ENCODE assay signal across 8 cellular contexts in the genomic region with DNA sequence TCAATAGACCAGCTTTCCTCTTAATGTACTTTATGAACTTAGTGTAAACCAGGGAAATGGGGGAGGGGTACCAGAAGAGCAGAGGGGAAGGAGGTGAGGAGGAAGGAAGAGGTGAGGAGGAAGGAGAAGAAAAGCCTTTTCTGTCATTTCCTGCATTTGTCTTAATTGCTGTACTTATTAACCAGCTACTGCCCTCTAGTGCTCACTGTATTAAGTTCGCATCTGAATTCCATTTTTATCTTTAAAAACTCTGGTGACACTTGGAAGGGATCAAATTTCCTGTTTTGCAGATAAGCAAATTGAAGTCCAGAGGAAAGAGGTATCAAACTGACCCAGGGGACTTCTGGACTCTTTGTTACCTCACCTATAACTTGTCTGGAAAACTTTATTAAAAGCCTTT. TPM values are rescaled to one million over a fixed set of nuclear protein-coding genes. Genes with fewer than 3 reads are reported as not detected.
DNase-seq lines count a peak whose midpoint lies in the region; ATAC-seq and TF ChIP-seq lines count a peak whose summit lies in the region.

No MANE protein-coding gene starts in this region.

- H3K4me3 Mint-ChIP-seq in activated CD4-positive, alpha-beta T cell treated with anti-CD3 and anti-CD28 coated beads, Interleukin-2, amount 10 ng/mL, durations not matched to agents 24 days and 14 days, result no peak overlapping the region
- no peak overlapping the region for H3K4me3 Mint-ChIP-seq in endodermal cell

- intact Hi-C loops in activated CD4-positive, alpha-beta T cell treated with anti-CD3 and anti-CD28 coated beads, Interleukin-2, amount 10 ng/mL, durations not matched to agents 24 days and 14 days (cut with micrococcal nuclease), result loop anchor here (2.0 to 10.0 kb wide), 3 partner anchors 153 to 775 kb away; no protein-coding TSS in a partner anchor

- TF ChIP-seq CTCF in LNCAP (IDR thresholded peaks at IDR 0.05) (peak; percentile 73), endodermal cell (conservative IDR thresholded peaks at IDR 0.05) (peak; percentile 99)

- H3K4me1 Mint-ChIP-seq in activated CD4-positive, alpha-beta T cell treated with anti-CD3 and anti-CD28 coated beads, Interleukin-2, amount 10 ng/mL, durations not matched to agents 24 days and 14 days, result peaks cover 18% of the 10 kb centered on the region
- H3K4me1 Mint-ChIP-seq in endodermal cell, result peaks cover 15% of the 10 kb centered on the region

- no peak overlapping the region for H3K27ac ChIP-seq in endodermal cell (ENCODE audit: low read depth, low read length)

- peak; percentile 75 for DNase-seq in activated CD4-positive, alpha-beta T cell treated with anti-CD3 and anti-CD28 coated beads, Interleukin-2, amount 10 ng/mL, durations not matched to agents 24 days and 14 days
- no peak for DNase-seq in activated CD4-positive, alpha-beta T cell treated with anti-CD3 and anti-CD28 coated beads for 1 hour
- DNase-seq in RKO (ENCODE audit: low spot score), result peak; percentile 83
- no peak for DNase-seq in endodermal cell
- peak; percentile 26 for DNase-seq in mucosa of gallbladder (ENCODE audit: low spot score)

- H3K27me3 Mint-ChIP-seq in activated CD4-positive, alpha-beta T cell treated with anti-CD3 and anti-CD28 coated beads, Interleukin-2, amount 10 ng/mL, durations not matched to agents 24 days and 14 days, result peaks cover 12% of the 10 kb centered on the region
- no peaks in the 10 kb centered on the region for H3K27me3 Mint-ChIP-seq in endodermal cell (ENCODE audit: insufficient read depth)

- H3K4me1 ChIP-seq in endodermal cell (ENCODE audit: control insufficient read depth, insufficient read depth, low read length), result no peaks in the 10 kb centered on the region

- no peaks in the 10 kb centered on the region for H3K9me3 ChIP-seq in endodermal cell (ENCODE audit: control insufficient read depth, low read length)

- ATAC-seq in HG02870 (IDR thresholded peaks at IDR 0.05; ENCODE audit: unreplicated experiment), result no peak
- ATAC-seq in HG03196 (IDR thresholded peaks at IDR 0.05; ENCODE audit: unreplicated experiment), result no peak

- H3K9ac ChIP-seq in endodermal cell (ENCODE audit: extremely low read depth, low read length, poor library complexity, severe bottlenecking), result no peak overlapping the region

- H3K27me3 ChIP-seq in endodermal cell (ENCODE audit: control insufficient read depth, insufficient read depth, low read length, poor library complexity, severe bottlenecking), result no peaks in the 10 kb centered on the region

- no peak overlapping the region for H3K4me3 ChIP-seq in endodermal cell (ENCODE audit: low read length)

- no peaks in the 10 kb centered on the region for H3K9me3 Mint-ChIP-seq in activated CD4-positive, alpha-beta T cell treated with anti-CD3 and anti-CD28 coated beads, Interleukin-2, amount 10 ng/mL, durations not matched to agents 24 days and 14 days
- H3K9me3 Mint-ChIP-seq in endodermal cell, result no peaks in the 10 kb centered on the region

- no peak overlapping the region for H3K27ac Mint-ChIP-seq in activated CD4-positive, alpha-beta T cell treated with anti-CD3 and anti-CD28 coated beads, Interleukin-2, amount 10 ng/mL, durations not matched to agents 24 days and 14 days
- H3K27ac Mint-ChIP-seq in endodermal cell, result no peak overlapping the region

- no peaks in the 10 kb centered on the region for H3K36me3 ChIP-seq in endodermal cell (ENCODE audit: control insufficient read depth, insufficient read depth, low read length)

- no peaks in the 10 kb centered on the region for H3K36me3 Mint-ChIP-seq in activated CD4-positive, alpha-beta T cell treated with anti-CD3 and anti-CD28 coated beads, Interleukin-2, amount 10 ng/mL, durations not matched to agents 24 days and 14 days (ENCODE audit: low read depth)
- H3K36me3 Mint-ChIP-seq in endodermal cell (ENCODE audit: low read depth), result no peaks in the 10 kb centered on the region

- WGBS in endodermal cell (ENCODE audit: insufficient coverage in 1 of 2, insufficient read length in 1 of 2), 2 experiments, result 0% methylated on average over 1 of the region's 1 CpG; no CpG with 5 or more reads in 1 of the 2 experiments

RNA-seq across cellular contexts. Expression of gene MANSC1, which starts 22.2 kb away (rescaled TPM):
- 0.88 and 1.1 TPM in 2 replicates for total RNA-seq in activated CD4-positive, alpha-beta T cell treated with anti-CD3 and anti-CD28 coated beads, Interleukin-2, amount 10 ng/mL, durations not matched to agents 24 days and 14 days
- total RNA-seq in endodermal cell (10 to 100 TPM in 1 of 2 donors, 1 to 10 TPM in 1; 6.6 to 12.1 TPM), mucosa of gallbladder (66.7 TPM)
- 6.7 TPM for polyA plus RNA-seq in endodermal cell (2013, experiment 1 of 2)
- polyA plus RNA-seq in endodermal cell (2013, experiment 2 of 2), result 4.9 TPM

RNA-seq across cellular contexts. Expression of gene BORCS5, which starts 29.1 kb away (rescaled TPM):
- 34.0 and 37.0 TPM in 2 replicates for total RNA-seq in activated CD4-positive, alpha-beta T cell treated with anti-CD3 and anti-CD28 coated beads, Interleukin-2, amount 10 ng/mL, durations not matched to agents 24 days and 14 days
- total RNA-seq in endodermal cell (10 to 100 TPM; 15.2 to 26.1 TPM), mucosa of gallbladder (14.2 TPM)
- 14.4 TPM for polyA plus RNA-seq in endodermal cell (2013, experiment 1 of 2)
- polyA plus RNA-seq in endodermal cell (2013, experiment 2 of 2), result 14.7 TPM

Comparison
In these comparisons a context has a peak if more than half of its experiments do, and no peak if none do; other contexts are left out.
1. DNase-seq: peak in activated CD4-positive, alpha-beta T cell treated with anti-CD3 and anti-CD28 coated beads, Interleukin-2, amount 10 ng/mL, durations not matched to agents 24 days and 14 days (single experiment), RKO (single experiment) and mucosa of gallbladder (single experiment); none in activated CD4-positive, alpha-beta T cell treated with anti-CD3 and anti-CD28 coated beads for 1 hour (single experiment) and endodermal cell (single experiment).